8 cellular contexts compared by ENCODE assay signal in the genomic region with DNA sequence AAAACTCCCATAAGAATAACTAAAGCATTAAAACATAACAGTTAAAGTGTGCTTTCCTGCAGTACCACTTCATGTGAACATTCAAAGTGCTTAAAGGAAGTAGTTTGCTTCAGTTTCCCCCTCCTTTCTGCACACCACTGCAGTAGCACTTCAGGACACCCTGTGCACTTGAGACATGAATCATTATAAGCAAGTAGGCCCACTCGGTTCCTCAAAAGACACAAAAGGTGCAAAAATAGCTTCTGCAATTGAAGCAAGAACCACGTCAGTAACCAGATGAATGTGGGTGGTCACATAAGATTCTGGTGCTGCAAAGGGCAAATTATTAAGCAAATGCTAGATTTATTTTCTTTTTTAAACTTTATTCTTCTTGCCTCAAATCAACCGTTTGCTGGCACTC.
DNase-seq lines count a peak whose midpoint lies in the region; ATAC-seq and TF ChIP-seq lines count a peak whose summit lies in the region.

No MANE protein-coding gene starts in this region.

- peak in 1 of 2 donors; percentile 60 for TF ChIP-seq EP300 in tibial nerve (IDR thresholded peaks at IDR 0.05)

- H3K18ac ChIP-seq in mesenchymal stem cell (ENCODE audit: low read depth in 1 of 2, low read length in 2 of 2): no peak overlapping the region

- no peak overlapping the region for H3K9ac ChIP-seq in mesenchymal stem cell (ENCODE audit: low read length)

- H2BK5ac ChIP-seq in mesenchymal stem cell (ENCODE audit: low read depth, low read length, poor library complexity, severe bottlenecking): no peak overlapping the region

- H3K4ac ChIP-seq in mesenchymal stem cell (ENCODE audit: low read depth in 1 of 2, low read length in 2 of 2): no peak overlapping the region

- no peaks in the 10 kb centered on the region for H3K36me3 ChIP-seq in tibial nerve
- peaks cover 0 to under 1% of the 10 kb centered on the region in 2 experiments for H3K36me3 ChIP-seq in mesenchymal stem cell (ENCODE audit: control insufficient read depth in 1 of 2, insufficient read depth in 2 of 2, low read depth in 1 of 2, low read length in 2 of 2)
- H3K36me3 ChIP-seq in H7 (replicated peaks; ENCODE audit: control insufficient read depth, insufficient read depth, low read length): no peaks in the 10 kb centered on the region

- TF ChIP-seq POLR2A in tibial nerve (IDR thresholded peaks at IDR 0.05): no peak

- no peaks in the 10 kb centered on the region for H3K9me3 ChIP-seq in tibial nerve
- no peaks in the 10 kb centered on the region for H3K9me3 ChIP-seq in mesenchymal stem cell (ENCODE audit: control insufficient read depth, low read length)

- H3K4me2 ChIP-seq in mesenchymal stem cell (ENCODE audit: low read length, poor library complexity, severe bottlenecking): no peak overlapping the region

- no peak for TF ChIP-seq CTCF in GM12865 (IDR thresholded peaks at IDR 0.05; ENCODE audit: insufficient read depth, low read depth, low read length, missing control alignments)
- no peak for TF ChIP-seq CTCF in choroid plexus epithelial cell (conservative IDR thresholded peaks at IDR 0.05; ENCODE audit: low read depth, low read length)
- TF ChIP-seq CTCF in tibial nerve (IDR thresholded peaks at IDR 0.05): no peak

- H3K4me1 ChIP-seq in tibial nerve (peaks cover 0 to 7% (median 0%) of the 10 kb centered on the region in 4 donors), mesenchymal stem cell (ENCODE audit: control insufficient read depth, insufficient read depth, low read depth, low read length) (no peaks in the 10 kb centered on the region)

- no peak overlapping the region for H2BK120ac ChIP-seq in mesenchymal stem cell (ENCODE audit: low read depth, low read length)

- H2AFZ ChIP-seq in mesenchymal stem cell (ENCODE audit: low read depth, low read length): no peak overlapping the region

- H3K27ac ChIP-seq in tibial nerve (no peak overlapping the region), mesenchymal stem cell (ENCODE audit: low read length, poor library complexity, severe bottlenecking) (no peak overlapping the region)

- H3K14ac ChIP-seq in mesenchymal stem cell (ENCODE audit: low read length in 2 of 2): no peak overlapping the region

- peaks cover 1% of the 10 kb centered on the region for H3K79me1 ChIP-seq in mesenchymal stem cell (replicated peaks; ENCODE audit: low read length, poor library complexity, severe bottlenecking)

- H3K27me3 ChIP-seq in tibial nerve (no peaks in the 10 kb centered on the region), mesenchymal stem cell (ENCODE audit: control insufficient read depth in 1 of 2, insufficient read depth in 1 of 2, low read length in 2 of 2) (no peaks in the 10 kb centered on the region), H7 (ENCODE audit: control insufficient read depth, insufficient read depth, low read length) (no peaks in the 10 kb centered on the region)

- no peak overlapping the region for H2BK12ac ChIP-seq in mesenchymal stem cell (ENCODE audit: low read length in 2 of 2)

- DNase-seq in GM12865 (ENCODE audit: low read depth): peak; percentile 85
- DNase-seq in choroid plexus epithelial cell (ENCODE audit: low read depth): peak; percentile 20
- DNase-seq in tibial nerve (ENCODE audit: low spot score in 2 of 2): no peak
- no peak for DNase-seq in mesenchymal stem cell
- no peak for DNase-seq in H7
- DNase-seq in NCI-H510A treated with DMSO at 0.1 percent for 48 hours (lab: John Stamatoyannopoulos, UW): no peak

- no peak overlapping the region for H2BK15ac ChIP-seq in mesenchymal stem cell (ENCODE audit: low read depth, poor library complexity, severe bottlenecking)

- H3K23ac ChIP-seq in mesenchymal stem cell (ENCODE audit: low read length in 2 of 2): no peak overlapping the region

- 62 to 69% methylated on average over 3 of the region's 3 CpGs for WGBS in tibial nerve, 2 donors
- WGBS in mesenchymal stem cell: 17% methylated on average over 1 of the region's 3 CpGs

- H3K4me3 ChIP-seq in GM12865 (ENCODE audit: low read depth, low read length) (no peak overlapping the region), choroid plexus epithelial cell (ENCODE audit: low read depth, low read length) (no peak overlapping the region), tibial nerve (no peak overlapping the region), mesenchymal stem cell (ENCODE audit: insufficient read depth in 1 of 2, low read depth in 1 of 2, low read length in 2 of 2) (no peak overlapping the region), H7 (ENCODE audit: insufficient read depth, low read depth, low read length) (no peak overlapping the region)

- ATAC-seq in GM19397 (IDR thresholded peaks at IDR 0.05; ENCODE audit: unreplicated experiment): peak; percentile 95
- ATAC-seq in HG03175 (IDR thresholded peaks at IDR 0.05; ENCODE audit: unreplicated experiment): peak; percentile 99

- no peak overlapping the region for H4K8ac ChIP-seq in mesenchymal stem cell (ENCODE audit: low read length)

- H2AK5ac ChIP-seq in mesenchymal stem cell (ENCODE audit: low read length, severe bottlenecking): no peak overlapping the region

- no peak overlapping the region for H4K91ac ChIP-seq in mesenchymal stem cell (ENCODE audit: low read length)

Comparison
In these comparisons a context has a peak if more than half of its experiments do, and no peak if none do; other contexts are left out.
1. DNase-seq: peak in GM12865 (single experiment) and choroid plexus epithelial cell (single experiment); none in tibial nerve (0 of 2), mesenchymal stem cell (single experiment), H7 (single experiment) and NCI-H510A treated with DMSO at 0.1 percent for 48 hours (single experiment).